In the genomic region with DNA sequence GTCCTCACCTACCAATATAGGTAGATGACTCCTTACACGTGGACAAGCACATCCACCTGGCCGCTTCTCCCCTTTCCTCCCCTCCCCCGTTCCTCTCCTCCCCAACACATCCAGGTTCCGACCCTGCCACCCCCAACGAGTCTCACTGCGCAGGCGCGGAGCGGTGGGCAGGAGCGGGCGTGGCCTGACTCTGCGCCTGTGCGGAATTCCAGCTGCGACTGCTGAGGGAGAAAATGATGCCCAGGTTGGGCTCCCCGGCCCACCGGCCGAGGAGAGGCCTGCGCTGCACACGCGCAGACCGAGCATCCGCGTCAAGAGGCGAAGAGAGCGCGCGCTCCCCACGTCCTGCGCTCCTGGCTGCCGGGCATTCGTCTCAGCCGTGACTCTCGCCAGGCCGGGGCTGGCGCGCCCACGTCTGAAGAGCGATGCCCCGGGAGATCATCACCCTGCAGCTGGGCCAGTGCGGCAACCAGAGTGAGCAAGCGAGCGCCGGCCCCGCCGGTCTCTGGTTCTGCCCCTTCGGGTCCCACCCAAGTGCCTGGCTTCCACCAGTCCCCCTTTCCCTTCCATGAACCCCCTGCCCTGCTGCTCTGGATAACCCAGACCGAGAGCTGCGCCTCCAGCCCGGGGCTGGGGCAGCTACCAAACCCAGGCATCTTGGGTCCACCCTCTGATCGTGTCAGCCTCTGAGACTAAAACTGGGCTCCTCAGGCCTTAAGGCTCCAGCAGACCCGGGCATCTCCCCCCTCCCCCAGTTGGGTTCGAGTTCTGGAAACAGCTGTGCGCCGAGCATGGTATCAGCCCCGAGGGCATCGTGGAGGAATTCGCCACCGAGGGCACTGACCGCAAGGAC, we compare ENCODE assay signal across 1 cellular context.
A peak's percentile ranks its signal among the peaks of the same experiment; 100 is the strongest.
TF ChIP-seq lines count a peak whose summit lies in the region.

TSS of gene TUBG2 (plus strand) at position 206 of the 853 bp plus-strand sequence. CDS start at position 426, 220 bp downstream.

TF ChIP-seq in HepG2, 621 proteins besides CTCF, POLR2A, EP300 and RAD21 (continued from another document and continues in another):
- TF ChIP-seq PRDM4 (CRISPR knock-in tag; IDR thresholded peaks at IDR 0.05; ENCODE audit: borderline replicate concordance) (peak; percentile 77; the same call in 1 of the 2 replicates), FOXP1 (IDR thresholded peaks at IDR 0.05) (no peak), FOXP1 (CRISPR knock-in tag; IDR thresholded peaks at IDR 0.05) (no peak), SRSF1 (optimal IDR thresholded peaks at IDR 0.05; ENCODE audit: low read depth, low read length) (no peak), SIN3A (IDR thresholded peaks at IDR 0.05; ENCODE audit: borderline replicate concordance, low read depth, low read length) (no peak), ZNF232 (CRISPR knock-in tag; IDR thresholded peaks at IDR 0.05; ENCODE audit: borderline replicate concordance) (no peak), NFKB2 (CRISPR knock-in tag; IDR thresholded peaks at IDR 0.05; ENCODE audit: borderline replicate concordance) (peak; percentile 74; the same call in 1 of the 2 replicates), DNMT1 (CRISPR knock-in tag; IDR thresholded peaks at IDR 0.05) (no peak; the same call in 1 of the 2 replicates), ZNF34 (CRISPR knock-in tag; IDR thresholded peaks at IDR 0.05; ENCODE audit: borderline replicate concordance) (no peak), NR2F6 (IDR thresholded peaks at IDR 0.05) (no peak), NR2F6 (CRISPR knock-in tag; IDR thresholded peaks at IDR 0.05) (peak; percentile 27; the same call in 1 of the 2 replicates), ZNF20 (CRISPR knock-in tag; IDR thresholded peaks at IDR 0.05) (no peak), PITX1 (CRISPR knock-in tag; IDR thresholded peaks at IDR 0.05) (peak; percentile 81), ZNF354B (CRISPR knock-in tag; IDR thresholded peaks at IDR 0.05) (no peak), ZBTB7B (CRISPR knock-in tag; IDR thresholded peaks at IDR 0.05) (no peak; the same call in 1 of the 2 replicates), ZBTB20 (CRISPR knock-in tag; IDR thresholded peaks at IDR 0.05; ENCODE audit: borderline replicate concordance, low read depth) (peak; percentile 71; the same call in 1 of the 2 replicates), HNRNPLL (IDR thresholded peaks at IDR 0.05; ENCODE audit: low read depth, low read length, poor library complexity, severe bottlenecking) (peak; percentile 92), HBP1 (CRISPR knock-in tag; IDR thresholded peaks at IDR 0.05; ENCODE audit: low read depth) (peak; percentile 40), ZNF775 (CRISPR knock-in tag; IDR thresholded peaks at IDR 0.05; ENCODE audit: borderline replicate concordance) (no peak), PAWR (CRISPR knock-in tag; IDR thresholded peaks at IDR 0.05; ENCODE audit: borderline replicate concordance) (no peak), RNF219 (CRISPR knock-in tag; IDR thresholded peaks at IDR 0.05) (no peak), MZF1 (CRISPR knock-in tag; IDR thresholded peaks at IDR 0.05; ENCODE audit: borderline replicate concordance) (no peak), ZNF460 (CRISPR knock-in tag; IDR thresholded peaks at IDR 0.05; ENCODE audit: borderline replicate concordance) (no peak; the same call in 1 of the 2 replicates), THAP8 (CRISPR knock-in tag; IDR thresholded peaks at IDR 0.05; ENCODE audit: borderline replicate concordance) (0 out of 2 replicates have a peak, but pooled peaks have one; percentile 54), GATA4 (IDR thresholded peaks at IDR 0.05; ENCODE audit: borderline replicate concordance, low read depth) (peak; percentile 71; the same call in 1 of the 2 replicates), ZEB1 (IDR thresholded peaks at IDR 0.05; ENCODE audit: insufficient replicate concordance, low read depth) (peak; percentile 55), ZNF550 (CRISPR knock-in tag; IDR thresholded peaks at IDR 0.05; ENCODE audit: borderline replicate concordance) (no peak), RFXANK (CRISPR knock-in tag; IDR thresholded peaks at IDR 0.05) (no peak; the same call in 1 of the 2 replicates), ZNF652 (CRISPR knock-in tag; IDR thresholded peaks at IDR 0.05; ENCODE audit: borderline replicate concordance, low read depth) (0 out of 2 replicates have a peak, but pooled peaks have one; percentile 16), FOXO1 (CRISPR knock-in tag; IDR thresholded peaks at IDR 0.05) (peak; percentile 44; the same call in 1 of the 2 replicates), CBX5 (CRISPR knock-in tag; IDR thresholded peaks at IDR 0.05; ENCODE audit: borderline replicate concordance) (peak; percentile 86; the same call in 1 of the 2 replicates), ZFP62 (CRISPR knock-in tag; IDR thresholded peaks at IDR 0.05) (no peak), SMAD1 (CRISPR knock-in tag; IDR thresholded peaks at IDR 0.05; ENCODE audit: borderline replicate concordance, low read depth) (no peak), ZNF335 (CRISPR knock-in tag; IDR thresholded peaks at IDR 0.05) (peak; percentile 74)
- TF ChIP-seq, protein P1, sequence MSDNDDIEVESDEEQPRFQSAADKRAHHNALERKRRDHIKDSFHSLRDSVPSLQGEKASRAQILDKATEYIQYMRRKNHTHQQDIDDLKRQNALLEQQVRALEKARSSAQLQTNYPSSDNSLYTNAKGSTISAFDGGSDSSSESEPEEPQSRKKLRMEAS (IDR thresholded peaks at IDR 0.05), result peak; percentile 69
- TF ChIP-seq, protein P2, sequence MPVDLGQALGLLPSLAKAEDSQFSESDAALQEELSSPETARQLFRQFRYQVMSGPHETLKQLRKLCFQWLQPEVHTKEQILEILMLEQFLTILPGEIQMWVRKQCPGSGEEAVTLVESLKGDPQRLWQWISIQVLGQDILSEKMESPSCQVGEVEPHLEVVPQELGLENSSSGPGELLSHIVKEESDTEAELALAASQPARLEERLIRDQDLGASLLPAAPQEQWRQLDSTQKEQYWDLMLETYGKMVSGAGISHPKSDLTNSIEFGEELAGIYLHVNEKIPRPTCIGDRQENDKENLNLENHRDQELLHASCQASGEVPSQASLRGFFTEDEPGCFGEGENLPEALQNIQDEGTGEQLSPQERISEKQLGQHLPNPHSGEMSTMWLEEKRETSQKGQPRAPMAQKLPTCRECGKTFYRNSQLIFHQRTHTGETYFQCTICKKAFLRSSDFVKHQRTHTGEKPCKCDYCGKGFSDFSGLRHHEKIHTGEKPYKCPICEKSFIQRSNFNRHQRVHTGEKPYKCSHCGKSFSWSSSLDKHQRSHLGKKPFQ (CRISPR knock-in tag; IDR thresholded peaks at IDR 0.05; ENCODE audit: insufficient replicate concordance), result peak; percentile 75
- TF ChIP-seq, protein P3, sequence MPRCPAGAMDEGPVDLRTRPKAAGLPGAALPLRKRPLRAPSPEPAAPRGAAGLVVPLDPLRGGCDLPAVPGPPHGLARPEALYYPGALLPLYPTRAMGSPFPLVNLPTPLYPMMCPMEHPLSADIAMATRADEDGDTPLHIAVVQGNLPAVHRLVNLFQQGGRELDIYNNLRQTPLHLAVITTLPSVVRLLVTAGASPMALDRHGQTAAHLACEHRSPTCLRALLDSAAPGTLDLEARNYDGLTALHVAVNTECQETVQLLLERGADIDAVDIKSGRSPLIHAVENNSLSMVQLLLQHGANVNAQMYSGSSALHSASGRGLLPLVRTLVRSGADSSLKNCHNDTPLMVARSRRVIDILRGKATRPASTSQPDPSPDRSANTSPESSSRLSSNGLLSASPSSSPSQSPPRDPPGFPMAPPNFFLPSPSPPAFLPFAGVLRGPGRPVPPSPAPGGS (CRISPR knock-in tag; IDR thresholded peaks at IDR 0.05), result peak; percentile 71; the same call in 1 of the 2 replicates
- TF ChIP-seq, protein P4, sequence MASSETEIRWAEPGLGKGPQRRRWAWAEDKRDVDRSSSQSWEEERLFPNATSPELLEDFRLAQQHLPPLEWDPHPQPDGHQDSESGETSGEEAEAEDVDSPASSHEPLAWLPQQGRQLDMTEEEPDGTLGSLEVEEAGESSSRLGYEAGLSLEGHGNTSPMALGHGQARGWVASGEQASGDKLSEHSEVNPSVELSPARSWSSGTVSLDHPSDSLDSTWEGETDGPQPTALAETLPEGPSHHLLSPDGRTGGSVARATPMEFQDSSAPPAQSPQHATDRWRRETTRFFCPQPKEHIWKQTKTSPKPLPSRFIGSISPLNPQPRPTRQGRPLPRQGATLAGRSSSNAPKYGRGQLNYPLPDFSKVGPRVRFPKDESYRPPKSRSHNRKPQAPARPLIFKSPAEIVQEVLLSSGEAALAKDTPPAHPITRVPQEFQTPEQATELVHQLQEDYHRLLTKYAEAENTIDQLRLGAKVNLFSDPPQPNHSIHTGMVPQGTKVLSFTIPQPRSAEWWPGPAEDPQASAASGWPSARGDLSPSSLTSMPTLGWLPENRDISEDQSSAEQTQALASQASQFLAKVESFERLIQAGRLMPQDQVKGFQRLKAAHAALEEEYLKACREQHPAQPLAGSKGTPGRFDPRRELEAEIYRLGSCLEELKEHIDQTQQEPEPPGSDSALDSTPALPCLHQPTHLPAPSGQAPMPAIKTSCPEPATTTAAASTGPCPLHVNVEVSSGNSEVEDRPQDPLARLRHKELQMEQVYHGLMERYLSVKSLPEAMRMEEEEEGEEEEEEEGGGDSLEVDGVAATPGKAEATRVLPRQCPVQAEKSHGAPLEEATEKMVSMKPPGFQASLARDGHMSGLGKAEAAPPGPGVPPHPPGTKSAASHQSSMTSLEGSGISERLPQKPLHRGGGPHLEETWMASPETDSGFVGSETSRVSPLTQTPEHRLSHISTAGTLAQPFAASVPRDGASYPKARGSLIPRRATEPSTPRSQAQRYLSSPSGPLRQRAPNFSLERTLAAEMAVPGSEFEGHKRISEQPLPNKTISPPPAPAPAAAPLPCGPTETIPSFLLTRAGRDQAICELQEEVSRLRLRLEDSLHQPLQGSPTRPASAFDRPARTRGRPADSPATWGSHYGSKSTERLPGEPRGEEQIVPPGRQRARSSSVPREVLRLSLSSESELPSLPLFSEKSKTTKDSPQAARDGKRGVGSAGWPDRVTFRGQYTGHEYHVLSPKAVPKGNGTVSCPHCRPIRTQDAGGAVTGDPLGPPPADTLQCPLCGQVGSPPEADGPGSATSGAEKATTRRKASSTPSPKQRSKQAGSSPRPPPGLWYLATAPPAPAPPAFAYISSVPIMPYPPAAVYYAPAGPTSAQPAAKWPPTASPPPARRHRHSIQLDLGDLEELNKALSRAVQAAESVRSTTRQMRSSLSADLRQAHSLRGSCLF (CRISPR knock-in tag; IDR thresholded peaks at IDR 0.05; ENCODE audit: borderline replicate concordance), result no peak
- TF ChIP-seq, protein P5, sequence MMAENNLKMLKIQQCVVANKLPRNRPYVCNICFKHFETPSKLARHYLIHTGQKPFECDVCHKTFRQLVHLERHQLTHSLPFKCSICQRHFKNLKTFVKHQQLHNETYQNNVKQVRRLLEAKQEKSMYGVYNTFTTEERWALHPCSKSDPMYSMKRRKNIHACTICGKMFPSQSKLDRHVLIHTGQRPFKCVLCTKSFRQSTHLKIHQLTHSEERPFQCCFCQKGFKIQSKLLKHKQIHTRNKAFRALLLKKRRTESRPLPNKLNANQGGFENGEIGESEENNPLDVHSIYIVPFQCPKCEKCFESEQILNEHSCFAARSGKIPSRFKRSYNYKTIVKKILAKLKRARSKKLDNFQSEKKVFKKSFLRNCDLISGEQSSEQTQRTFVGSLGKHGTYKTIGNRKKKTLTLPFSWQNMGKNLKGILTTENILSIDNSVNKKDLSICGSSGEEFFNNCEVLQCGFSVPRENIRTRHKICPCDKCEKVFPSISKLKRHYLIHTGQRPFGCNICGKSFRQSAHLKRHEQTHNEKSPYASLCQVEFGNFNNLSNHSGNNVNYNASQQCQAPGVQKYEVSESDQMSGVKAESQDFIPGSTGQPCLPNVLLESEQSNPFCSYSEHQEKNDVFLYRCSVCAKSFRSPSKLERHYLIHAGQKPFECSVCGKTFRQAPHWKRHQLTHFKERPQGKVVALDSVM (CRISPR knock-in tag; IDR thresholded peaks at IDR 0.05), result no peak
